Comparison of ENCODE assay signal across 9 cellular contexts in the genomic region with DNA sequence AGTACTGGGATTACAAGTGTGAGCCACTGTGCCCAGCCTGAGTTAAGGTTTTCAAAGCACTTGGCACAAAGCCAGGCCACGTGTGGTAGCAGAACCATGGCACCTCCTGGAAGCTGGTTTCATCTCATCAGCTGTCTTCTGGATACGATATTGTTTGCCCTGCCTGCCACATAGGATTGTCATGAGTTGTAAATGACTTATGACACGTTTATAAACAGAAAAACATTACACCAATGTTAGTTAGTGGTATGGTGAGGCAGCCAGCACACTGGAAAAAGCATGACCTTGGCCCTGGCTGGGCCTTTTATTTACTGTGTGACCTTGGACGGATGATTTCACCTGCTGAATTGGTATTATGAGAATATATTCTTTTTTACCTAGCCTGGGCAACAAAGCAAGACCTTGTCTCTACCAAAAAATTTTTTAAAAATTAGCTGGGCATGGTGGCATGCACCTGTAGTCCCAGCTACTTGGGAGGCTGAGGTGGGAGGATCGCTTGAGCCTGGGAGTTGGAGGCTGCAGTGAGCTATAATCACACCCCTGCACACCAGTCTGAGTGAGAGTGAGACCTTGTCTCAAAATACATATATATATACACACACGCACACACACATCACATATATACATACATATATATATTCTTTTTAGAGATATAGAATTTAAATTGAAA. TPM values are rescaled to one million over a fixed set of nuclear protein-coding genes. Genes with fewer than 3 reads are reported as not detected.
DNase-seq lines count a peak whose midpoint lies in the region; ATAC-seq lines count a peak whose summit lies in the region.
"Had no signal": no experiment of that assay in that cellular context is flagged by ENCODE, and none has a peak within 500 bp of the region (broad histone marks: within the 10 kb centered on the region; RNA-seq: fewer than 3 reads in every experiment).

No MANE protein-coding gene starts in this region.

- CTCF ChIA-PET in T-cell (lab: Charles Lee) = no interaction called here

- POLR2A ChIA-PET in T-cell (lab: Charles Lee) = interaction anchor here in 1 of 2 donors (0.7 kb wide), 1 partner anchor 12 kb away, joined by 3 read pairs; no protein-coding TSS in a partner anchor

- in situ Hi-C loops in HAP-1 (cut with MboI; ENCODE audit: low sequenced_read_pairs) = no loop called here

- ATAC-seq in T-cell (replicated peaks in 1 of 4) (no peak), esophagus mucosa (peak; percentile 5), HG02763 (IDR thresholded peaks at IDR 0.05; ENCODE audit: unreplicated experiment) (no peak), GM21360 (IDR thresholded peaks at IDR 0.05; ENCODE audit: unreplicated experiment) (no peak)
- peak; percentile 76 for ATAC-seq in stimulated activated naive CD8-positive, alpha-beta T cell treated with anti-CD3 and anti-CD28 coated beads, Interleukin-15, amount 100 ng/mL, for 72 hours

- H3K27me3 Mint-ChIP-seq in T-cell = no peaks in the 10 kb centered on the region
- H3K27me3 Mint-ChIP-seq in stimulated activated naive CD8-positive, alpha-beta T cell treated with anti-CD3 and anti-CD28 coated beads, Interleukin-15, amount 100 ng/mL, for 72 hours = no peaks in the 10 kb centered on the region
- H3K27me3 Mint-ChIP-seq: CD4-positive, CD25-positive, alpha-beta regulatory T cell had no signal

- peak overlapping the region; percentile 16 to 52 for H3K27ac Mint-ChIP-seq in T-cell
- H3K27ac Mint-ChIP-seq in stimulated activated naive CD8-positive, alpha-beta T cell treated with anti-CD3 and anti-CD28 coated beads, Interleukin-15, amount 100 ng/mL, for 72 hours = no peak overlapping the region

- no peak overlapping the region for H3K4me3 ChIP-seq in HAP-1

- no peaks in the 10 kb centered on the region for H3K36me3 Mint-ChIP-seq in T-cell
- H3K36me3 Mint-ChIP-seq: CD4-positive, CD25-positive, alpha-beta regulatory T cell had no signal

- H3K36me3 ChIP-seq in HAP-1 (replicated peaks) = no peaks in the 10 kb centered on the region

- peaks cover 37 to 56% (median 40%) of the 10 kb centered on the region in 3 donors for H3K4me1 Mint-ChIP-seq in T-cell
- H3K4me1 Mint-ChIP-seq in stimulated activated naive CD8-positive, alpha-beta T cell treated with anti-CD3 and anti-CD28 coated beads, Interleukin-15, amount 100 ng/mL, for 72 hours = peaks cover 37% of the 10 kb centered on the region

- H3K4me1 ChIP-seq in HAP-1 = no peaks in the 10 kb centered on the region

- no peaks in the 10 kb centered on the region for H3K9me3 Mint-ChIP-seq in T-cell
- no peaks in the 10 kb centered on the region for H3K9me3 Mint-ChIP-seq in stimulated activated naive CD8-positive, alpha-beta T cell treated with anti-CD3 and anti-CD28 coated beads, Interleukin-15, amount 100 ng/mL, for 72 hours
- H3K9me3 Mint-ChIP-seq: CD4-positive, CD25-positive, alpha-beta regulatory T cell had no signal

- peak; percentile 77 for DNase-seq in activated CD8-positive, alpha-beta memory T cell treated with anti-CD3 and anti-CD28 coated beads, Interleukin-2, amount 50 U/mL, for 48 hours
- DNase-seq in activated CD8-positive, alpha-beta memory T cell treated with anti-CD3 and anti-CD28 coated beads for 24 hours = no peak
- DNase-seq in T-cell (peak in 12 of 34 experiments; percentile 12 to 32 (median 19)), HAP-1 (ENCODE audit: low spot score in 2 of 2) (no peak)
- DNase-seq in stimulated activated naive CD8-positive, alpha-beta T cell treated with anti-CD3 and anti-CD28 coated beads, Interleukin-15, amount 100 ng/mL, for 72 hours = peak; percentile 30 to 69
- DNase-seq: CD4-positive, CD25-positive, alpha-beta regulatory T cell had no signal

- H3K27me3 ChIP-seq in HAP-1 (ENCODE audit: low read depth) = no peaks in the 10 kb centered on the region

- H3K4me3 Mint-ChIP-seq in T-cell = no peak overlapping the region
- no peak overlapping the region for H3K4me3 Mint-ChIP-seq in stimulated activated naive CD8-positive, alpha-beta T cell treated with anti-CD3 and anti-CD28 coated beads, Interleukin-15, amount 100 ng/mL, for 72 hours

- H3K9me3 ChIP-seq in HAP-1 = no peaks in the 10 kb centered on the region

RNA-seq across cellular contexts. Expression of a gene that starts 24.0 kb away (rescaled TPM):
- total RNA-seq in T-cell = 1,000 to 10,000 TPM in 2 of 5 donors, 100 to 1,000 TPM in 3; 816 to 1,109 (median 896) TPM
- 487 TPM for total RNA-seq in esophagus mucosa

Comparison
In these comparisons a context has a peak if more than half of its experiments do, and no peak if none do; other contexts are left out.
1. DNase-seq: peak in activated CD8-positive, alpha-beta memory T cell treated with anti-CD3 and anti-CD28 coated beads, Interleukin-2, amount 50 U/mL, for 48 hours (single experiment) and stimulated activated naive CD8-positive, alpha-beta T cell treated with anti-CD3 and anti-CD28 coated beads, Interleukin-15, amount 100 ng/mL, for 72 hours (2 of 2); none in activated CD8-positive, alpha-beta memory T cell treated with anti-CD3 and anti-CD28 coated beads for 24 hours (single experiment) and HAP-1 (0 of 2).
2. ATAC-seq: peak in esophagus mucosa (single experiment) and stimulated activated naive CD8-positive, alpha-beta T cell treated with anti-CD3 and anti-CD28 coated beads, Interleukin-15, amount 100 ng/mL, for 72 hours (single experiment); none in T-cell (0 of 4), HG02763 (single experiment) and GM21360 (single experiment).
3. H3K27ac Mint-ChIP-seq: peak in T-cell (2 of 2); none in stimulated activated naive CD8-positive, alpha-beta T cell treated with anti-CD3 and anti-CD28 coated beads, Interleukin-15, amount 100 ng/mL, for 72 hours (0 of 2).